Comparison of ENCODE assay signal across 8 cellular contexts in genomic region chr14:34539407-34540180, GRCh38. TPM values are rescaled to one million over a fixed set of nuclear protein-coding genes. Genes with fewer than 3 reads are reported as not detected.
DNase-seq lines count a peak whose midpoint lies in the region; ATAC-seq, FAIRE-seq and TF ChIP-seq lines count a peak whose summit lies in the region.

Gene EAPP, minus strand, starts transcription at chr14:34539701. Its CDS starts 73 bp downstream, at chr14:34539628.

- no peaks in the 10 kb centered on the region for H3K9me3 ChIP-seq in adipocyte (ENCODE audit: control insufficient read depth, low read length)
- no peaks in the 10 kb centered on the region for H3K9me3 ChIP-seq in right atrium auricular region

- peak within 1 kb of the TSS; percentile 100 for H3K4me3 ChIP-seq in adipocyte (ENCODE audit: low read length)
- peak within 1 kb of the TSS; percentile 84 to 91 for H3K4me3 ChIP-seq in right atrium auricular region
- peak within 1 kb of the TSS; percentile 96 for H3K4me3 ChIP-seq in retinal pigment epithelial cell (ENCODE audit: low read length)

- peak within 1 kb of the TSS; percentile 100 for H3K9ac ChIP-seq in adipocyte (ENCODE audit: low read length)

- ATAC-seq in HG02678 (IDR thresholded peaks at IDR 0.05; ENCODE audit: unreplicated experiment), result peak; percentile 100

- peak within 1 kb of the TSS; percentile 96 to 97 for H3K27ac ChIP-seq in right atrium auricular region

- no peak for FAIRE-seq in RCC 7860 (lab: Jason Lieb, UNC)

- DNase-seq in RCC 7860 (ENCODE audit: low spot score), result peak; percentile 79
- DNase-seq in adipocyte (ENCODE audit: low read depth), result peak; percentile 99
- DNase-seq in right atrium auricular region (ENCODE audit: low spot score), result peak; percentile 98
- DNase-seq in retinal pigment epithelial cell (ENCODE audit: low read depth), result peak; percentile 89
- no peak for DNase-seq in NCI-H82 treated with DMSO at 0.1 percent for 48 hours (lab: John Stamatoyannopoulos, UW; ENCODE audit: unreplicated experiment)
- DNase-seq in NOMO-1 treated with DMSO at 0.1 percent for 48 hours (lab: John Stamatoyannopoulos, UW; ENCODE audit: unreplicated experiment), result no peak

- H3K27me3 ChIP-seq in adipocyte (replicated peaks; ENCODE audit: control insufficient read depth, insufficient read depth, low read length), result no peaks in the 10 kb centered on the region
- no peaks in the 10 kb centered on the region for H3K27me3 ChIP-seq in right atrium auricular region

- TF ChIP-seq CTCF in GM12873 (IDR thresholded peaks at IDR 0.05; ENCODE audit: insufficient read depth, low read depth, low read length, missing control alignments), result peak; percentile 8
- TF ChIP-seq CTCF in right atrium auricular region (IDR thresholded peaks at IDR 0.05), result peak in 1 of 2 donors; percentile 11
- TF ChIP-seq CTCF in retinal pigment epithelial cell (conservative IDR thresholded peaks at IDR 0.05; ENCODE audit: low read depth, low read length), result no peak

- peaks cover 11% of the 10 kb centered on the region for H3K36me3 ChIP-seq in adipocyte (ENCODE audit: control insufficient read depth, insufficient read depth, low read length, severe bottlenecking)
- H3K36me3 ChIP-seq in right atrium auricular region, result peaks cover 7% of the 10 kb centered on the region

- H3K4me1 ChIP-seq in adipocyte (ENCODE audit: control insufficient read depth, insufficient read depth, low read length) (peaks cover 18% of the 10 kb centered on the region), right atrium auricular region (peaks cover 0 to 23% of the 10 kb centered on the region in 2 donors)

RNA-seq across cellular contexts. Expression of gene EAPP, which starts in this region (rescaled TPM):
- total RNA-seq in right atrium auricular region, result 10 to 100 TPM; 17.9 to 22.7 TPM

Comparison
In these comparisons a context has a peak if more than half of its experiments do, and no peak if none do; other contexts are left out.
1. DNase-seq: peak in RCC 7860 (single experiment), adipocyte (single experiment), right atrium auricular region (single experiment) and retinal pigment epithelial cell (single experiment); none in NCI-H82 treated with DMSO at 0.1 percent for 48 hours (single experiment) and NOMO-1 treated with DMSO at 0.1 percent for 48 hours (single experiment).
2. Peak in every context shown above with its lines, with median percentiles within 50 percentile points of each other: H3K4me3 ChIP-seq.